Comparison of ENCODE assay signal across 19 cellular contexts in the genomic region with DNA sequence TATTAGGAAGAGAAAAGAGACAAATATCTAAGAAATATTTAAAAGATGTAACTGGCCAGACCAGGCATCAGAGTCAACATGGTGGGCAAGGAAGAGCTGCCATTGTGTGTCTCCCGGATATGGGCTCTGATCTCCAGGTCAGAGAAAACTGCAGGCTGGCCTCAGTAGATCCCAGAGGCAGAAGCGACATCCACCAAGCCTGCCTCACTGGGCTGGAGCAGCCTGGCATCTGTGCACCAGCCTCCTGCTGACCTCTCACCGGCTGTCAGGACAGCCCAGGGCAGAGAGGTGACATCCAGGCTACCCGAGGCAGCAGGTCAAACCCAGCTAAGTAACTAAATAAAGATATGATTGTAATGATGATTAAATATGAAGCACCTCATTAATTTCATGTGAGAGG.
"Had no signal": no experiment of that assay in that cellular context is flagged by ENCODE, and none has a peak within 500 bp of the region (broad histone marks: within the 10 kb centered on the region; RNA-seq: fewer than 3 reads in every experiment).

No MANE protein-coding gene starts in this region.

- H3K27ac ChIP-seq: brain microvascular endothelial cell, colonic mucosa, ovary, psoas muscle, skin epidermis, upper lobe of left lung had no signal

- H3K4me3 ChIP-seq: colonic mucosa, lung, ovary, psoas muscle, skin epidermis, upper lobe of left lung had no signal

- DNase-seq: activated CD4-positive, alpha-beta T cell treated with anti-CD3 and anti-CD28 coated beads for 1 hour; activated CD4-positive, alpha-beta T cell treated with anti-CD3 and anti-CD28 coated beads, Interleukin-2, amount 50 U/mL, for 1 hour; activated CD8-positive, alpha-beta T cell treated with anti-CD3 and anti-CD28 coated beads, Interleukin-2, amount 10 ng/mL, durations not matched to agents 7 days and 5 days; brain microvascular endothelial cell; central memory CD4-positive, alpha-beta T cell; colonic mucosa; naive thymus-derived CD4-positive, alpha-beta T cell; ovary; right cardiac atrium; stimulated activated CD4-positive, alpha-beta T cell treated with anti-CD3 and anti-CD28 coated beads, Interleukin-2, amount 100 ng/mL, for 24 hours; stimulated activated naive CD8-positive, alpha-beta T cell treated with anti-CD3 and anti-CD28 coated beads, Interleukin-15, amount 100 ng/mL, for 72 hours; T-helper 1 cell; T-helper 9 cell; upper lobe of left lung had no signal

- ATAC-seq: activated CD8-positive, alpha-beta T cell treated with anti-CD3 and anti-CD28 coated beads, Interleukin-2, amount 10 ng/mL, durations not matched to agents 7 days and 5 days; activated naive CD4-positive, alpha-beta T cell treated with anti-CD3 and anti-CD28 coated beads, Interleukin-2, amount 50 U/mL, for 72 hours; naive thymus-derived CD4-positive, alpha-beta T cell; stimulated activated effector memory CD8-positive, alpha-beta T cell treated with anti-CD3 and anti-CD28 coated beads, Interleukin-12 subunit alpha, Interleukin-12 subunit beta, amount 100 ng/mL, for 72 hours; stimulated activated naive CD8-positive, alpha-beta T cell treated with anti-CD3 and anti-CD28 coated beads, Interleukin-15, amount 100 ng/mL, for 72 hours had no signal

- H3K4me1 ChIP-seq: colonic mucosa, psoas muscle, upper lobe of left lung had no signal

- H3K9me3 ChIP-seq: colonic mucosa, ovary, psoas muscle, upper lobe of left lung had no signal

- H3K36me3 ChIP-seq: brain microvascular endothelial cell, colonic mucosa, ovary, upper lobe of left lung had no signal

- H3K27me3 ChIP-seq: colonic mucosa, ovary had no signal
